In genomic region chr15:75346796-75347221, GRCh38 we compare ENCODE assay signal across 8 cellular contexts. TPM values are rescaled to one million over a fixed set of nuclear protein-coding genes. Genes with fewer than 3 reads are reported as not detected.
DNase-seq lines count a peak whose midpoint lies in the region; ATAC-seq and TF ChIP-seq lines count a peak whose summit lies in the region.

Gene NEIL1 (plus strand): TSS chr15:75347039. CDS start chr15:75348906, 1,867 bp downstream.

- DNase-seq in GM06990 (ENCODE audit: extremely low read depth, insufficient read length) (no peak), SHP77 (lab: John Stamatoyannopoulos, UW) (peak; percentile 2 to 58), epithelial cell of proximal tubule (ENCODE audit: low read depth) (no peak), nephron progenitor cell (no peak), activated gamma-delta T cell treated with Interleukin-2 at 50 U/mL for 16 hours (no peak), NCI-H446 (lab: John Stamatoyannopoulos, UW) (no peak), NCI-H345 treated with DMSO at 0.1 percent for 48 hours (lab: John Stamatoyannopoulos, UW; ENCODE audit: unreplicated experiment) (no peak)

- no peak for TF ChIP-seq CTCF in GM06990 (IDR thresholded peaks at IDR 0.05; ENCODE audit: insufficient read depth, low read length, poor library complexity, severe bottlenecking)
- TF ChIP-seq CTCF in epithelial cell of proximal tubule (conservative IDR thresholded peaks at IDR 0.05; ENCODE audit: low read depth, low read length), result no peak
- TF ChIP-seq CTCF in nephron progenitor cell (IDR thresholded peaks at IDR 0.05), result no peak

- H3K9me3 Mint-ChIP-seq in nephron progenitor cell, result no peaks in the 10 kb centered on the region

- ATAC-seq in HG03095 (IDR thresholded peaks at IDR 0.05; ENCODE audit: unreplicated experiment), result no peak

- H3K27ac Mint-ChIP-seq in nephron progenitor cell, result no peak within 1 kb of the TSS

- H3K27me3 Mint-ChIP-seq in nephron progenitor cell (ENCODE audit: low read depth, poor library complexity), result peaks cover 42% of the 10 kb centered on the region

- no peaks in the 10 kb centered on the region for H3K36me3 ChIP-seq in GM06990 (ENCODE audit: control insufficient read depth, insufficient read depth, low read length)

- peaks cover 21% of the 10 kb centered on the region for H3K4me1 Mint-ChIP-seq in nephron progenitor cell

- H3K4me3 ChIP-seq in GM06990 (replicated peaks; ENCODE audit: low read depth, low read length) (peak within 1 kb of the TSS; percentile 65), epithelial cell of proximal tubule (ENCODE audit: low read depth, low read length) (peak within 1 kb of the TSS; percentile 97)

- H3K4me3 Mint-ChIP-seq in nephron progenitor cell, result peak within 1 kb of the TSS; percentile 91

- H3K27me3 ChIP-seq in GM06990 (replicated peaks; ENCODE audit: control insufficient read depth, insufficient read depth, low read length), result no peaks in the 10 kb centered on the region; the same call in 1 of the 2 replicates

- peaks cover 10% of the 10 kb centered on the region for H3K36me3 Mint-ChIP-seq in nephron progenitor cell (ENCODE audit: low read depth)

RNA-seq across cellular contexts. Expression of gene NEIL1, which starts in this region (rescaled TPM):
- total RNA-seq in epithelial cell of proximal tubule, result 5.5 and 7.6 TPM in 2 replicates

Comparison
In these comparisons a context has a peak if more than half of its experiments do, and no peak if none do; other contexts are left out.
1. DNase-seq: peak in SHP77 (2 of 2); none in GM06990 (single experiment), epithelial cell of proximal tubule (single experiment), nephron progenitor cell (single experiment), activated gamma-delta T cell treated with Interleukin-2 at 50 U/mL for 16 hours (single experiment), NCI-H446 (0 of 2) and NCI-H345 treated with DMSO at 0.1 percent for 48 hours (single experiment).